In genomic region chr1:1959840-1960479, GRCh38 we compare ENCODE assay signal across 8 cellular contexts. TPM values are rescaled to one million over a fixed set of nuclear protein-coding genes. Genes with fewer than 3 reads are reported as not detected.
DNase-seq lines count a peak whose midpoint lies in the region; ATAC-seq and TF ChIP-seq lines count a peak whose summit lies in the region.

No MANE protein-coding gene starts in this region.

- H3K9me3 Mint-ChIP-seq in activated naive CD4-positive, alpha-beta T cell treated with anti-CD3 and anti-CD28 coated beads, Interleukin-2, amount 50 U/mL, for 72 hours: peaks cover under 1% of the 10 kb centered on the region in 2 donors

- TF ChIP-seq CTCF in LNCAP (IDR thresholded peaks at IDR 0.05) (peak; percentile 99), cardiac muscle cell (IDR thresholded peaks at IDR 0.05; ENCODE audit: low read depth, low read length) (peak; percentile 89), uterus (IDR thresholded peaks at IDR 0.05) (peak; percentile 40 to 72 (median 54))

- peak; percentile 58 for DNase-seq in DMS53 treated with DMSO at 0.1 percent for 48 hours (lab: John Stamatoyannopoulos, UW; ENCODE audit: unreplicated experiment)
- DNase-seq in activated naive CD4-positive, alpha-beta T cell treated with anti-CD3 and anti-CD28 coated beads, Interleukin-2, amount 50 U/mL, for 72 hours (ENCODE audit: low spot score in 2 of 2): peak in 1 of 2 donors; percentile 91
- DNase-seq in cardiac muscle cell (ENCODE audit: low read depth in 1 of 2, low spot score in 1 of 2): peak; percentile 90 to 91
- DNase-seq in posterior cingulate gyrus: peak; percentile 58 to 97 (median 84)
- DNase-seq in uterus: peak; percentile 44 to 73

- intact Hi-C loops in posterior cingulate gyrus (cut with DNase I) (loop anchor here (2.0 kb wide), 1 partner anchor 85 kb away; no protein-coding TSS in a partner anchor), uterus (cut with DNase I; ENCODE audit: low total_unique reads) (no loop called here)

- H3K4me3 ChIP-seq in cardiac muscle cell (no peak overlapping the region), uterus (no peak overlapping the region)

- H3K9me3 ChIP-seq in cardiac muscle cell (ENCODE audit: low read depth): no peaks in the 10 kb centered on the region
- no peaks in the 10 kb centered on the region for H3K9me3 ChIP-seq in uterus

- ATAC-seq in SK-N-SH treated with all-trans-retinoic acid at 6 μM for 48 hours: peak; percentile 93
- peak; percentile 83 to 93 for ATAC-seq in activated naive CD4-positive, alpha-beta T cell treated with anti-CD3 and anti-CD28 coated beads, Interleukin-2, amount 50 U/mL, for 72 hours
- no peak for ATAC-seq in GM18502 (IDR thresholded peaks at IDR 0.05; ENCODE audit: poor library complexity, unreplicated experiment)

- H3K36me3 Mint-ChIP-seq in activated naive CD4-positive, alpha-beta T cell treated with anti-CD3 and anti-CD28 coated beads, Interleukin-2, amount 50 U/mL, for 72 hours: peaks cover 0 to under 1% of the 10 kb centered on the region in 2 donors

- H3K27ac Mint-ChIP-seq in activated naive CD4-positive, alpha-beta T cell treated with anti-CD3 and anti-CD28 coated beads, Interleukin-2, amount 50 U/mL, for 72 hours: no peak overlapping the region

- no peak for TF ChIP-seq POLR2A in uterus (IDR thresholded peaks at IDR 0.05)

- H3K4me1 ChIP-seq in cardiac muscle cell (ENCODE audit: low read depth) (peaks cover 17% of the 10 kb centered on the region), uterus (no peaks in the 10 kb centered on the region)

- H3K36me3 ChIP-seq in cardiac muscle cell (no peaks in the 10 kb centered on the region), uterus (no peaks in the 10 kb centered on the region)

- H3K27me3 ChIP-seq in cardiac muscle cell (no peaks in the 10 kb centered on the region), uterus (no peaks in the 10 kb centered on the region)

- no peak overlapping the region for H3K27ac ChIP-seq in cardiac muscle cell
- H3K27ac ChIP-seq in uterus: no peak overlapping the region

TF ChIP-seq in SK-N-SH treated with all-trans-retinoic acid at 6 μM for 48 hours, 23 proteins besides CTCF, POLR2A, EP300 and RAD21:
- no peak for TF ChIP-seq ZFP30 (CRISPR knock-in tag; IDR thresholded peaks at IDR 0.05)
- TF ChIP-seq PPARA (CRISPR knock-in tag; IDR thresholded peaks at IDR 0.05; ENCODE audit: borderline replicate concordance): no peak
- TF ChIP-seq TSHZ2 (CRISPR knock-in tag; IDR thresholded peaks at IDR 0.05): no peak
- TF ChIP-seq PATZ1 (CRISPR knock-in tag; IDR thresholded peaks at IDR 0.05; ENCODE audit: borderline replicate concordance): no peak
- no peak for TF ChIP-seq ESRRG (CRISPR knock-in tag; IDR thresholded peaks at IDR 0.05)
TF ChIP-seq in SK-N-SH treated with all-trans-retinoic acid at 6 μM for 48 hours: peak in this region for 0.

RNA-seq across cellular contexts. Expression of gene TMEM52, which starts 40.9 kb away (rescaled TPM):
- total RNA-seq in activated naive CD4-positive, alpha-beta T cell treated with anti-CD3 and anti-CD28 coated beads, Interleukin-2, amount 50 U/mL, for 72 hours: 1 to 10 TPM in 1 of 2 donors, under 1 TPM in 1; 0.64 to 1.5 TPM
- total RNA-seq in cardiac muscle cell: 6.9 and 7.1 TPM in 2 replicates
- 4.2 and 16.6 TPM in 2 replicates for polyA plus RNA-seq in cardiac muscle cell
- total RNA-seq in uterus: 1 to 10 TPM in 1 of 4 donors, not detected in 3; 1.7 TPM

RNA-seq across cellular contexts. Expression of gene CFAP74, which starts 43.6 kb away (rescaled TPM):
- not detected for total RNA-seq in activated naive CD4-positive, alpha-beta T cell treated with anti-CD3 and anti-CD28 coated beads, Interleukin-2, amount 50 U/mL, for 72 hours
- total RNA-seq in cardiac muscle cell (0.63 and 0.67 TPM in 2 replicates), uterus (1 to 10 TPM in 1 of 4 donors, under 1 TPM in 1, not detected in 2; 0.64 to 1.0 TPM)
- 0.65 and 1.7 TPM in 2 replicates for polyA plus RNA-seq in cardiac muscle cell

RNA-seq across cellular contexts. Expression of gene CALML6, which starts 44.9 kb away (rescaled TPM):
- total RNA-seq in activated naive CD4-positive, alpha-beta T cell treated with anti-CD3 and anti-CD28 coated beads, Interleukin-2, amount 50 U/mL, for 72 hours: 1 to 10 TPM; 1.4 to 2.6 TPM
- total RNA-seq in cardiac muscle cell (0.63 TPM in 1 of 2 replicates, not detected in the other), uterus (under 1 TPM in 1 of 4 donors, not detected in 3; 0.58 TPM)
- 0.28 TPM in 1 of 2 replicates, not detected in the other for polyA plus RNA-seq in cardiac muscle cell

RNA-seq across cellular contexts. Expression of gene GABRD, which starts 59.2 kb away (rescaled TPM):
- not detected for total RNA-seq in activated naive CD4-positive, alpha-beta T cell treated with anti-CD3 and anti-CD28 coated beads, Interleukin-2, amount 50 U/mL, for 72 hours
- total RNA-seq in cardiac muscle cell: not detected in 2 replicates
- not detected in 2 replicates for polyA plus RNA-seq in cardiac muscle cell
- total RNA-seq in uterus: under 1 TPM in 1 of 4 donors, not detected in 3; 0.83 TPM
